Comparison of ENCODE assay signal across 10 cellular contexts in the genomic region with DNA sequence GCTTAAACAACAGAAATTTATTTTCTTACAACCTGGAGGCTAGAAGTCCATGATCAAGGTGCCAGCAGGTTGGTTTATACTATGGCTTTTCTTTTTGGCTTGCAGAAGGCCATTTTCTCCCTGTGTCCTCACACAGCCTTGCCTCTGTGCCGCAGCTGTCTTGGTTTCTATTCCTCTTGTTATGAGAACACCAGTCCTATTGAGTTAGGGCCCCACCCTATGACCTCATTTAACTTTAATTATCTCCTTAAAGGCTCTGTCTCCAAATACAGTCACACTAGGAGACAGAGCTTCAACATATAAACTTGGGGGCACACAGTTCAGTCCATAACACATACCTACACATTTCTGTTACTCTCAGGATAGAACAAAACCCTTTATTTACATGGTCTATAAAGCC. TPM values are rescaled to one million over a fixed set of nuclear protein-coding genes. Genes with fewer than 3 reads are reported as not detected.
DNase-seq lines count a peak whose midpoint lies in the region; ATAC-seq and TF ChIP-seq lines count a peak whose summit lies in the region.
"Had no signal": no experiment of that assay in that cellular context is flagged by ENCODE, and none has a peak within 500 bp of the region (broad histone marks: within the 10 kb centered on the region; RNA-seq: fewer than 3 reads in every experiment).

No MANE protein-coding gene starts in this region.

- no peak overlapping the region for H3K4me2 ChIP-seq in hepatocyte

- H3K79me2 ChIP-seq in hepatocyte = no peaks in the 10 kb centered on the region

- H2AFZ ChIP-seq in hepatocyte = no peak overlapping the region

- no peaks in the 10 kb centered on the region for H3K36me3 ChIP-seq in left ventricle myocardium inferior
- H3K36me3 ChIP-seq in hepatocyte (replicated peaks; ENCODE audit: insufficient read depth, low read depth) = no peaks in the 10 kb centered on the region

- intact Hi-C loops in left ventricle myocardium inferior (cut with micrococcal nuclease) = no loop called here

- WGBS in hepatocyte (ENCODE audit: low lambda C conversion rate, missing lambda C conversion rate) = 91% methylated on average over 1 of the region's 1 CpG

- H3K4me1 ChIP-seq in left ventricle myocardium inferior (peaks cover 28% of the 10 kb centered on the region), hepatocyte (ENCODE audit: insufficient read depth) (no peaks in the 10 kb centered on the region)

- no peaks in the 10 kb centered on the region for H3K9me3 ChIP-seq in left ventricle myocardium inferior (replicated peaks)
- H3K9me3 ChIP-seq in hepatocyte (ENCODE audit: low read depth) = no peaks in the 10 kb centered on the region

- H3K27ac ChIP-seq in left ventricle myocardium inferior (replicated peaks) (peak overlapping the region; percentile 74), hepatocyte (no peak overlapping the region)
- H3K27ac ChIP-seq: C4-2B had no signal

- DNase-seq in ELR (ENCODE audit: low read depth) = peak; percentile 20
- DNase-seq in left ventricle myocardium inferior = no peak
- no peak for DNase-seq in hepatocyte (ENCODE audit: low spot score)
- DNase-seq in SKM-1 treated with dmso at 0.1 percent for 144 hours (lab: John Stamatoyannopoulos, UW; ENCODE audit: unreplicated experiment) = no peak
- no peak for DNase-seq in NCI-H1092 treated with DMSO at 0.1 percent for 48 hours (lab: John Stamatoyannopoulos, UW)
- DNase-seq in SHP77 treated with DMSO at 0.1 percent for 48 hours (lab: John Stamatoyannopoulos, UW) = no peak
- DNase-seq: IMR-90 had no signal

- no peak for TF ChIP-seq CTCF in left ventricle myocardium inferior (IDR thresholded peaks at IDR 0.05; ENCODE audit: borderline replicate concordance)
- TF ChIP-seq CTCF in hepatocyte (IDR thresholded peaks at IDR 0.05; ENCODE audit: poor library complexity) = no peak

- no peaks in the 10 kb centered on the region for H4K20me1 ChIP-seq in hepatocyte (ENCODE audit: insufficient read depth, poor library complexity, severe bottlenecking)

- no peak overlapping the region for H3K4me3 ChIP-seq in left ventricle myocardium inferior
- no peak overlapping the region for H3K4me3 ChIP-seq in hepatocyte

- H3K9me2 ChIP-seq in hepatocyte (replicated peaks; ENCODE audit: insufficient read depth) = no peaks in the 10 kb centered on the region

- H3K27me3 ChIP-seq in left ventricle myocardium inferior (ENCODE audit: low read depth) (no peaks in the 10 kb centered on the region), hepatocyte (no peaks in the 10 kb centered on the region)

- ATAC-seq in GM21423 (IDR thresholded peaks at IDR 0.05; ENCODE audit: unreplicated experiment) = peak; percentile 64
- ATAC-seq in HG03520 (IDR thresholded peaks at IDR 0.05; ENCODE audit: unreplicated experiment) = peak; percentile 72

RNA-seq across cellular contexts. Expression of a gene that starts 17.3 kb away (rescaled TPM):
- total RNA-seq in left ventricle myocardium inferior (193 TPM), hepatocyte (387 and 429 TPM in 2 replicates)
- 103 and 146 TPM in 2 replicates for polyA plus RNA-seq in hepatocyte
